Comparison of ENCODE assay signal across 12 cellular contexts in the genomic region with DNA sequence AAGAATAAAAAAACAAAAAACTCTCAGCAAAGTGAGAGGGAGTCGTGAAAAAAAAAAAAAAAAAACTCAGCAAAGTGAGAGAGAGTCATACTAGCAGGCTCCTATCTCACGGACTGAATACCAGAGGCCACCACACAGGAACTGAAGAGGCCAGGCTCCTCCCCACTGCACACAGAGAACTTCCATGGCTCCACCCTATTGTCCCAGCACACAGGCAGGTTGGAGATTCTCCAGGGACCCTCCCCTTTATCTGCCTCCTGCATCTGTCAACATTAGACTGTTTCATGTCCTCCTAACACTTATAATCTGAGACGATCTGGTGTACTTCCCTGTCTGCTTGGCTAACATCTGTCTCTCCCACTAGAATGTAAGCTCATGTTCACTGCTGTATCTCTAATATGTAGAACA. TPM values are rescaled to one million over a fixed set of nuclear protein-coding genes. Genes with fewer than 3 reads are reported as not detected.
A peak's percentile ranks its signal among the peaks of the same experiment; 100 is the strongest.
DNase-seq lines count a peak whose midpoint lies in the region; TF ChIP-seq lines count a peak whose summit lies in the region.
"Had no signal": no experiment of that assay in that cellular context is flagged by ENCODE, and none has a peak within 500 bp of the region (broad histone marks: within the 10 kb centered on the region; RNA-seq: fewer than 3 reads in every experiment).

No MANE protein-coding gene starts in this region.

- H4K91ac ChIP-seq in neuronal stem cell (ENCODE audit: low read depth, low read length, poor library complexity) = no peak overlapping the region

- no peak overlapping the region for H3K27ac Mint-ChIP-seq in activated CD4-positive, alpha-beta T cell treated with anti-CD3 and anti-CD28 coated beads, Interleukin-2, amount 10 ng/mL, durations not matched to agents 24 days and 14 days
- H3K27ac Mint-ChIP-seq: activated CD4-positive, alpha-beta memory T cell treated with anti-CD3 and anti-CD28 coated beads for 36 hours had no signal

- H3K27me3 ChIP-seq in neuronal stem cell (ENCODE audit: control insufficient read depth in 3 of 3, insufficient read depth in 3 of 3, low read depth in 1 of 3, low read length in 3 of 3) = no peaks in the 10 kb centered on the region
- H3K27me3 ChIP-seq: tibial nerve had no signal

- H3K18ac ChIP-seq in neuronal stem cell (ENCODE audit: low read length) = no peak overlapping the region

- no peak overlapping the region for H2BK12ac ChIP-seq in neuronal stem cell (ENCODE audit: low read length)

- H3K4me3 Mint-ChIP-seq in activated CD4-positive, alpha-beta T cell treated with anti-CD3 and anti-CD28 coated beads, Interleukin-2, amount 10 ng/mL, durations not matched to agents 24 days and 14 days = no peak overlapping the region
- H3K4me3 Mint-ChIP-seq: activated CD4-positive, alpha-beta memory T cell treated with anti-CD3 and anti-CD28 coated beads for 36 hours had no signal

- no peak overlapping the region for H3K23ac ChIP-seq in neuronal stem cell (ENCODE audit: low read depth, low read length, poor library complexity)

- H3K36me3 Mint-ChIP-seq in activated CD4-positive, alpha-beta T cell treated with anti-CD3 and anti-CD28 coated beads, Interleukin-2, amount 10 ng/mL, durations not matched to agents 24 days and 14 days (ENCODE audit: low read depth) = no peaks in the 10 kb centered on the region
- H3K36me3 Mint-ChIP-seq: activated CD4-positive, alpha-beta memory T cell treated with anti-CD3 and anti-CD28 coated beads for 36 hours had no signal

- H3K4me3 ChIP-seq in astrocyte of the spinal cord (ENCODE audit: low read depth, low read length) = no peak overlapping the region
- H3K4me3 ChIP-seq in neuronal stem cell (ENCODE audit: low read length in 2 of 2) = no peak overlapping the region
- H3K4me3 ChIP-seq: tibial nerve had no signal

- no peak overlapping the region for H3K9ac ChIP-seq in neuronal stem cell (ENCODE audit: low read depth, low read length, poor library complexity)

- intact Hi-C loops in activated CD4-positive, alpha-beta T cell treated with anti-CD3 and anti-CD28 coated beads, Interleukin-2, amount 10 ng/mL, durations not matched to agents 24 days and 14 days (cut with micrococcal nuclease) = no loop called here

- no peak overlapping the region for H2BK120ac ChIP-seq in neuronal stem cell (ENCODE audit: low read depth, low read length)

- H3K4me1 ChIP-seq in neuronal stem cell (ENCODE audit: control insufficient read depth in 2 of 2, insufficient read depth in 1 of 2, low read depth in 1 of 2, low read length in 2 of 2) = no peaks in the 10 kb centered on the region
- H3K4me1 ChIP-seq: tibial nerve had no signal

- H3K9me3 Mint-ChIP-seq in activated CD4-positive, alpha-beta T cell treated with anti-CD3 and anti-CD28 coated beads, Interleukin-2, amount 10 ng/mL, durations not matched to agents 24 days and 14 days = no peaks in the 10 kb centered on the region
- H3K9me3 Mint-ChIP-seq: activated CD4-positive, alpha-beta memory T cell treated with anti-CD3 and anti-CD28 coated beads for 36 hours had no signal

- H3K4ac ChIP-seq in neuronal stem cell (ENCODE audit: low read length) = no peak overlapping the region

- H4K8ac ChIP-seq in neuronal stem cell (ENCODE audit: low read depth, low read length) = no peak overlapping the region

- no peak overlapping the region for H3K14ac ChIP-seq in neuronal stem cell (ENCODE audit: low read length)

- H3K36me3 ChIP-seq in neuronal stem cell (replicated peaks in 1 of 2; ENCODE audit: control insufficient read depth in 2 of 2, insufficient read depth in 2 of 2, low read length in 2 of 2) = no peaks in the 10 kb centered on the region
- H3K36me3 ChIP-seq: tibial nerve had no signal

- DNase-seq in AG20443 (ENCODE audit: low spot score) (peak; percentile 76), M059J (ENCODE audit: low read depth) (peak; percentile 16), astrocyte of the spinal cord (ENCODE audit: low read depth, low spot score) (peak; percentile 16), islet precursor cell (peak; percentile 77), neuronal stem cell (ENCODE audit: low spot score) (no peak), NCI-H1694 (lab: John Stamatoyannopoulos, UW) (no peak), NK-92 (lab: John Stamatoyannopoulos, UW; ENCODE audit: unreplicated experiment) (no peak)
- no peak for DNase-seq in activated CD4-positive, alpha-beta T cell treated with anti-CD3 and anti-CD28 coated beads, Interleukin-2, amount 10 ng/mL, durations not matched to agents 24 days and 14 days
- DNase-seq: activated CD4-positive, alpha-beta memory T cell treated with anti-CD3 and anti-CD28 coated beads for 36 hours; activated naive CD4-positive, alpha-beta T cell; NCI-H446 treated with DMSO at 0.1 percent for 48 hours had no signal

- H3K9me3 ChIP-seq in neuronal stem cell (replicated peaks in 1 of 2; ENCODE audit: control insufficient read depth in 2 of 2, insufficient read depth in 1 of 2, low read depth in 1 of 2, low read length in 2 of 2) = peaks cover 0 to 7% of the 10 kb centered on the region in 2 donors
- H3K9me3 ChIP-seq: tibial nerve had no signal

- H3K4me2 ChIP-seq in neuronal stem cell (ENCODE audit: insufficient read depth, low read length, poor library complexity, severe bottlenecking) = no peak overlapping the region

- no peaks in the 10 kb centered on the region for H3K79me1 ChIP-seq in neuronal stem cell (ENCODE audit: low read depth, low read length)

- no peak for TF ChIP-seq CTCF in astrocyte of the spinal cord (IDR thresholded peaks at IDR 0.05; ENCODE audit: low read depth, low read length)

- no peak overlapping the region for H2AFZ ChIP-seq in neuronal stem cell (ENCODE audit: low read length)

- no peak overlapping the region for H2BK5ac ChIP-seq in neuronal stem cell (ENCODE audit: low read length)

- no peaks in the 10 kb centered on the region for H3K27me3 Mint-ChIP-seq in activated CD4-positive, alpha-beta T cell treated with anti-CD3 and anti-CD28 coated beads, Interleukin-2, amount 10 ng/mL, durations not matched to agents 24 days and 14 days
- H3K27me3 Mint-ChIP-seq: activated CD4-positive, alpha-beta memory T cell treated with anti-CD3 and anti-CD28 coated beads for 36 hours had no signal

- no peak overlapping the region for H2AK5ac ChIP-seq in neuronal stem cell (ENCODE audit: low read depth, low read length)

- no peak overlapping the region for H3K27ac ChIP-seq in neuronal stem cell (replicated peaks; ENCODE audit: low read length)
- H3K27ac ChIP-seq: tibial nerve had no signal

- in situ Hi-C loops in astrocyte of the spinal cord (cut with HindIII; ENCODE audit: low sequenced_read_pairs) = no loop called here

- no peak overlapping the region for H2BK15ac ChIP-seq in neuronal stem cell (ENCODE audit: low read length)

- H3K4me1 Mint-ChIP-seq in activated CD4-positive, alpha-beta T cell treated with anti-CD3 and anti-CD28 coated beads, Interleukin-2, amount 10 ng/mL, durations not matched to agents 24 days and 14 days = no peaks in the 10 kb centered on the region

- WGBS in neuronal stem cell (ENCODE audit: extremely low coverage in 2 of 2, insufficient read length in 2 of 2, insufficient replicate concordance in 1 of 2), 2 donors = no CpG with 5 or more reads among the region's 3 CpGs

RNA-seq across cellular contexts. Expression of a gene that starts 37.0 kb away (rescaled TPM):
- 13.0 and 13.3 TPM in 2 replicates for total RNA-seq in M059J (2014; rRNA removed; shearing (Covaris generic))
- total RNA-seq in activated CD4-positive, alpha-beta T cell treated with anti-CD3 and anti-CD28 coated beads, Interleukin-2, amount 10 ng/mL, durations not matched to agents 24 days and 14 days = 0.28 and 0.37 TPM in 2 replicates
- 161 TPM for polyA plus RNA-seq in neuronal stem cell (2013, experiment 1 of 2)
- 162 TPM for polyA plus RNA-seq in neuronal stem cell (2013, experiment 2 of 2)

Comparison
In these comparisons a context has a peak if more than half of its experiments do, and no peak if none do; other contexts are left out.
1. DNase-seq: peak in AG20443 (single experiment), M059J (single experiment), astrocyte of the spinal cord (single experiment) and islet precursor cell (single experiment); none in activated CD4-positive, alpha-beta T cell treated with anti-CD3 and anti-CD28 coated beads, Interleukin-2, amount 10 ng/mL, durations not matched to agents 24 days and 14 days (single experiment), neuronal stem cell (single experiment), NCI-H1694 (single experiment) and NK-92 (single experiment).
2. RNA of a gene that starts 37.0 kb away (total RNA-seq): 13.0 to 13.3 TPM in M059J; 0.28 to 0.37 TPM in activated CD4-positive, alpha-beta T cell treated with anti-CD3 and anti-CD28 coated beads, Interleukin-2, amount 10 ng/mL, durations not matched to agents 24 days and 14 days; every median in the first group is over 10 times any median in the second.